10 cellular contexts compared by ENCODE assay signal in the genomic region with DNA sequence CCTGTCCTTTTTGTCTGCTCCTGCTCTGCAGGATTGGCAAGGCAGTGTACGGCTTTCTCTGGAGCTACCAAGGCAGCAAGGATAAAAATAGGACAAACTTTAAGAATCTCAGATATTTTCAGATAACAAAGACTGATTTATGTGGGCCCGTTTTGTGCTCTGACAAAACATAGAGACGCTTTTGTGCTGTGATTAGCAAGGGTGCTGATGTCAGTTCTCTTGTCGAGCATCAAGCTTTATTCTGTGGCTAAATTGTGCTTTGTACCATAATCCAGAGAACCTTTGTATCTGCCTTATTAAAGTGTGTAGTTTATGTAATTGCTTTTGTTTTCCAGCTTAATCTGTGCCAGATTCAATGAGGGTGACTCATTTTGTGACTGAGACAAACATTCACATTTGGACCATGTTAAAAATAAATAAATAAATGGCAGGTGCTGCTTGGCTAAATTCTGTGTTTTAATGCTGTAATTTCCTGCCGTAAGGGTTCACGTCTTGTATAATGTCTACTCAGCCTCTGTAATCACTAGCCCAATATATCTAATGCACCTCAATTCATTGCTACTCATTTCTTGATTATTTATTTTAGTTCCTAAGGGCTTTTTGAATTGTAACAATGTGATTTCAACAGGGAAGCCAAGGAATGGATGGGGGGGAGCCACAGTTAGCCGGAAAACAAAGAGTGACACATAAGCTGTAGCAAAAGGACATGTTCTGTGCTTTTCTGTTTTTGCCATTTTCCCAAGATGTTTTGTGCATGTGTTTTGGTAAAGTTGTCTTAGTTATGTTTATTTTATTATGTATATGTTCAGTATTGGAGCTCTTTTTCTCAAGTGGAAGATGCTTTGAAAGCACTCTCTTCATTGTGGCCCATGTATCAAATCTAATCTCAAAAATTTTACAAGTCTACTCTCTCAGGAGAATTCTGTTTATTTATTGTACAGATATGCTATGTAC.
A peak's percentile ranks its signal among the peaks of the same experiment; 100 is the strongest.
DNase-seq lines count a peak whose midpoint lies in the region; ATAC-seq and TF ChIP-seq lines count a peak whose summit lies in the region.
"Had no signal": no experiment of that assay in that cellular context is flagged by ENCODE, and none has a peak within 500 bp of the region (broad histone marks: within the 10 kb centered on the region; RNA-seq: fewer than 3 reads in every experiment).

No MANE protein-coding gene starts in this region.

- H3K36me3 Mint-ChIP-seq in activated naive CD8-positive, alpha-beta T cell treated with anti-CD3 and anti-CD28 coated beads, Interleukin-2, amount 50 U/mL, for 24 hours (ENCODE audit: low read depth), result no peaks in the 10 kb centered on the region
- no peaks in the 10 kb centered on the region for H3K36me3 Mint-ChIP-seq in activated naive CD4-positive, alpha-beta T cell treated with anti-CD3 and anti-CD28 coated beads, Interleukin-2, amount 50 U/mL, for 72 hours

- POLR2A ChIA-PET in OCI-LY7 (lab: Charles Lee), result interaction anchor here (1.0 to 5.9 kb wide), 11 partner anchors 8 to 99 kb away, joined by 3 to 83 read pairs (median 9); no protein-coding TSS in a partner anchor

- peaks cover 5% of the 10 kb centered on the region for H3K4me1 Mint-ChIP-seq in activated naive CD8-positive, alpha-beta T cell treated with anti-CD3 and anti-CD28 coated beads, Interleukin-2, amount 50 U/mL, for 24 hours

- peak overlapping the region; percentile 55 for H3K4me2 ChIP-seq in OCI-LY7 (ENCODE audit: low read length)

- CTCF ChIA-PET in OCI-LY7 (lab: Charles Lee; ENCODE audit: unreplicated experiment), result interaction anchor here (1.4 kb wide), 2 partner anchors 11 kb away, joined by 3 read pairs; no protein-coding TSS in a partner anchor

- H3K27ac Mint-ChIP-seq in activated naive CD8-positive, alpha-beta T cell treated with anti-CD3 and anti-CD28 coated beads, Interleukin-2, amount 50 U/mL, for 24 hours, result no peak overlapping the region
- H3K27ac Mint-ChIP-seq in activated naive CD4-positive, alpha-beta T cell treated with anti-CD3 and anti-CD28 coated beads, Interleukin-2, amount 50 U/mL, for 72 hours, result no peak overlapping the region
- H3K27ac Mint-ChIP-seq: B cell had no signal

- peak overlapping the region; percentile 15 for H3K4me3 ChIP-seq in OCI-LY7 (ENCODE audit: low read depth, low read length, poor library complexity, severe bottlenecking)
- H3K4me3 ChIP-seq in fibroblast of the aortic adventitia (ENCODE audit: low read depth, low read length), result no peak overlapping the region

- intact Hi-C loops in OCI-LY7 (cut with micrococcal nuclease; ENCODE audit: unreplicated experiment), result no loop called here

- H3K9me3 ChIP-seq in OCI-LY7 (ENCODE audit: low read length), result no peaks in the 10 kb centered on the region

- H2AFZ ChIP-seq in OCI-LY7 (ENCODE audit: low read length), result peak overlapping the region; percentile 24; the same call in 1 of the 2 replicates

- no TSS peak for BruUV-seq in OCI-LY7 (replicated peaks; lab: Mats Ljungman, UMichigan)

- TF ChIP-seq CTCF in OCI-LY7 (conservative IDR thresholded peaks at IDR 0.05; ENCODE audit: low read length) (no peak), fibroblast of the aortic adventitia (IDR thresholded peaks at IDR 0.05; ENCODE audit: insufficient read depth, low read length) (no peak), omental fat pad (IDR thresholded peaks at IDR 0.05) (no peak)

- no peaks in the 10 kb centered on the region for H3K9me3 Mint-ChIP-seq in activated naive CD8-positive, alpha-beta T cell treated with anti-CD3 and anti-CD28 coated beads, Interleukin-2, amount 50 U/mL, for 24 hours
- H3K9me3 Mint-ChIP-seq in activated naive CD4-positive, alpha-beta T cell treated with anti-CD3 and anti-CD28 coated beads, Interleukin-2, amount 50 U/mL, for 72 hours, result no peaks in the 10 kb centered on the region

- ATAC-seq in omental fat pad (ENCODE audit: low FRiP score) (peak; percentile 48), HG03097 (IDR thresholded peaks at IDR 0.05; ENCODE audit: low FRiP score, unreplicated experiment) (no peak)
- no peak for ATAC-seq in activated naive CD8-positive, alpha-beta T cell treated with anti-CD3 and anti-CD28 coated beads, Interleukin-2, amount 50 U/mL, for 24 hours
- ATAC-seq in activated naive CD4-positive, alpha-beta T cell treated with anti-CD3 and anti-CD28 coated beads, Interleukin-2, amount 50 U/mL, for 72 hours, result no peak

- no peak overlapping the region for H3K4me3 Mint-ChIP-seq in activated naive CD8-positive, alpha-beta T cell treated with anti-CD3 and anti-CD28 coated beads, Interleukin-2, amount 50 U/mL, for 24 hours
- H3K4me3 Mint-ChIP-seq: B cell had no signal

- DNase-seq in AG20443 (ENCODE audit: low spot score) (peak; percentile 36), OCI-LY7 (ENCODE audit: low spot score) (peak; percentile 39), fibroblast of the aortic adventitia (ENCODE audit: low read depth) (peak; percentile 49), omental fat pad (ENCODE audit: low spot score) (no peak), SKM-1 treated with dmso at 0.1 percent for 144 hours (lab: John Stamatoyannopoulos, UW; ENCODE audit: unreplicated experiment) (no peak)
- DNase-seq in activated naive CD8-positive, alpha-beta T cell treated with anti-CD3 and anti-CD28 coated beads, Interleukin-2, amount 50 U/mL, for 24 hours, result no peak
- DNase-seq in activated naive CD4-positive, alpha-beta T cell treated with anti-CD3 and anti-CD28 coated beads, Interleukin-2, amount 50 U/mL, for 72 hours (ENCODE audit: low spot score in 2 of 2), result no peak
- DNase-seq: activated gamma-delta T cell treated with Interleukin-2 at 50 U/mL for 16 hours had no signal

- H4K20me1 ChIP-seq in OCI-LY7 (ENCODE audit: insufficient read depth, low read length), result no peaks in the 10 kb centered on the region

- H3K9me2 ChIP-seq in OCI-LY7 (ENCODE audit: insufficient read depth, low read length), result no peaks in the 10 kb centered on the region

- peaks cover 2% of the 10 kb centered on the region for H3K27me3 Mint-ChIP-seq in activated naive CD8-positive, alpha-beta T cell treated with anti-CD3 and anti-CD28 coated beads, Interleukin-2, amount 50 U/mL, for 24 hours
- H3K27me3 Mint-ChIP-seq: B cell had no signal

- H3K4me1 ChIP-seq in OCI-LY7 (ENCODE audit: insufficient read depth, low read length, poor library complexity, severe bottlenecking), result peaks cover 85% of the 10 kb centered on the region

- H3K36me3 ChIP-seq in OCI-LY7 (ENCODE audit: insufficient read depth, low read length), result peaks cover 20% of the 10 kb centered on the region

- peaks cover 90% of the 10 kb centered on the region for H3K79me2 ChIP-seq in OCI-LY7 (ENCODE audit: insufficient read depth, low read depth, low read length)

- H3K27ac ChIP-seq in OCI-LY7 (ENCODE audit: low read depth, low read length, poor library complexity, severe bottlenecking), result peak overlapping the region; percentile 97

Comparison
In these comparisons a context has a peak if more than half of its experiments do, and no peak if none do; other contexts are left out.
1. DNase-seq: peak in AG20443 (single experiment), OCI-LY7 (single experiment) and fibroblast of the aortic adventitia (single experiment); none in omental fat pad (single experiment), SKM-1 treated with dmso at 0.1 percent for 144 hours (single experiment), activated naive CD8-positive, alpha-beta T cell treated with anti-CD3 and anti-CD28 coated beads, Interleukin-2, amount 50 U/mL, for 24 hours (single experiment) and activated naive CD4-positive, alpha-beta T cell treated with anti-CD3 and anti-CD28 coated beads, Interleukin-2, amount 50 U/mL, for 72 hours (0 of 2).